ENCODE assay signal across 17 cellular contexts in the genomic region with DNA sequence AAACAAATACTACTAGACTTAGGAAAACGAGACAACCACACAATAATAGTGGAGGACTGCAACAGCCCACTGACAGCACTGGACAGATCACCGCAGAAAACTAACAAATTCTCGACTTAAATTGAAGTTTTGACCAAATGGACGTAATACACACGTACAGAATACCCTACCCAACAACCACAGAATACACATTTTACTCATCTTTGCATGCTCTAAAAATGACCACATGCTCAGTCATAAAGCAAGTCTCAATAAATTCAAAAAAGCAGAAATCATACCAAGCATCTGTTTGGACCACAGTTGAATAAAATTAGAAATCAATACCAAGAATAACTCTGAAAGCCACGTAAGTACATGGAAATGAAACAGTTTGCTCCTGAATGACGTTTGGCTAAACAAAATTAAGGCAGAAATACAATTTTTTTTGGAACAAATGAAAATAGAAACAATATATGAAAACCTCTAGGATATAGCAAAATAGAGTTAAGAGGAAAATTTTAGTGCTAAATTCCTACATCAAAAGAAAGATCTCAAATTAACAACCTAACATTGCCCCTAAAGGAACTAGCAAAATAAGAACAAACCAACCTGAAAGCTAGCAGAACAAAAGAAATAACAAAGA. TPM values are rescaled to one million over a fixed set of nuclear protein-coding genes. Genes with fewer than 3 reads are reported as not detected.
A peak's percentile ranks its signal among the peaks of the same experiment; 100 is the strongest.
DNase-seq lines count a peak whose midpoint lies in the region; ATAC-seq and TF ChIP-seq lines count a peak whose summit lies in the region.
"Had no signal": no experiment of that assay in that cellular context is flagged by ENCODE, and none has a peak within 500 bp of the region (broad histone marks: within the 10 kb centered on the region; RNA-seq: fewer than 3 reads in every experiment).

No MANE protein-coding gene starts in this region.

- no peaks in the 10 kb centered on the region for H3K9me3 ChIP-seq in PC-3 (ENCODE audit: low read length)

- CTCF ChIA-PET in PC-3 (lab: Charles Lee): no interaction called here

- no peaks in the 10 kb centered on the region for H3K27me3 ChIP-seq in GM23338 (ENCODE audit: insufficient read depth)
- H3K27me3 ChIP-seq in PC-3 (ENCODE audit: low read length): no peaks in the 10 kb centered on the region
- H3K27me3 ChIP-seq: left lung had no signal

- H3K4me1 Mint-ChIP-seq in GM23338: peaks cover 5% of the 10 kb centered on the region

- H3K4me2 ChIP-seq in GM23338: no peak overlapping the region
- no peak overlapping the region for H3K4me2 ChIP-seq in PC-3 (ENCODE audit: low read length)

- no peak for TF ChIP-seq CTCF in GM12864 (IDR thresholded peaks at IDR 0.05; ENCODE audit: low read depth, low read length, missing control alignments)
- no peak for TF ChIP-seq CTCF in GM23338 (conservative IDR thresholded peaks at IDR 0.05; ENCODE audit: low read depth in 2 of 2)
- TF ChIP-seq CTCF in PC-3 (conservative IDR thresholded peaks at IDR 0.05; ENCODE audit: low read depth, low read length): no peak

- H3K4me3 ChIP-seq in GM12864 (ENCODE audit: low read depth, low read length) (no peak overlapping the region), GM23338 (no peak overlapping the region), PC-3 (ENCODE audit: low read length) (no peak overlapping the region)
- H3K4me3 ChIP-seq: left lung had no signal

- no peak overlapping the region for H3K4me3 Mint-ChIP-seq in GM23338
- H3K4me3 Mint-ChIP-seq: effector memory CD8-positive, alpha-beta T cell had no signal

- POLR2A ChIA-PET in PC-3 (lab: Charles Lee; ENCODE audit: unreplicated experiment): no interaction called here

- H4K20me1 ChIP-seq in GM23338 (replicated peaks; ENCODE audit: insufficient read depth) (peaks cover 16% of the 10 kb centered on the region), PC-3 (ENCODE audit: low read length) (no peaks in the 10 kb centered on the region)

- no peak overlapping the region for H2AFZ ChIP-seq in GM23338
- no peak overlapping the region for H2AFZ ChIP-seq in PC-3 (ENCODE audit: low read length)

- H3K36me3 ChIP-seq in GM23338 (ENCODE audit: insufficient read depth) (no peaks in the 10 kb centered on the region), PC-3 (ENCODE audit: low read depth, low read length) (no peaks in the 10 kb centered on the region)
- H3K36me3 ChIP-seq: left lung had no signal

- H3K36me3 Mint-ChIP-seq in GM23338 (ENCODE audit: low read depth): peaks cover 15% of the 10 kb centered on the region

- ATAC-seq in GM19025 (IDR thresholded peaks at IDR 0.05; ENCODE audit: low read depth, unreplicated experiment): peak; percentile 82
- ATAC-seq in HG02610 (IDR thresholded peaks at IDR 0.05; ENCODE audit: unreplicated experiment): peak; percentile 93
- peak; percentile 94 for ATAC-seq in HG03378 (IDR thresholded peaks at IDR 0.05; ENCODE audit: unreplicated experiment)
- ATAC-seq in GM23338: no peak
- no peak for ATAC-seq in PC-3
- ATAC-seq: effector memory CD8-positive, alpha-beta T cell; left lung; Panc1 had no signal

- H3F3A ChIP-seq in GM23338 (replicated peaks; ENCODE audit: low read depth) (no peaks in the 10 kb centered on the region), PC-3 (ENCODE audit: low read length, unreplicated experiment) (no peaks in the 10 kb centered on the region)

- no peaks in the 10 kb centered on the region for H3K27me3 Mint-ChIP-seq in GM23338 (ENCODE audit: insufficient read depth, low read depth, poor library complexity)
- H3K27me3 Mint-ChIP-seq: effector memory CD8-positive, alpha-beta T cell had no signal

- H3K79me2 ChIP-seq in GM23338 (replicated peaks; ENCODE audit: insufficient read depth): peaks cover 49% of the 10 kb centered on the region
- H3K79me2 ChIP-seq in PC-3 (ENCODE audit: low read length): no peaks in the 10 kb centered on the region

- H3K27ac Mint-ChIP-seq in GM23338: no peak overlapping the region

- no peaks in the 10 kb centered on the region for H3K9me2 ChIP-seq in GM23338 (ENCODE audit: insufficient read depth)
- no peaks in the 10 kb centered on the region for H3K9me2 ChIP-seq in PC-3 (replicated peaks; ENCODE audit: low read length)

- no peak overlapping the region for H3K27ac ChIP-seq in GM23338 (ENCODE audit: low read depth)
- H3K27ac ChIP-seq in PC-3 (ENCODE audit: low read length): no peak overlapping the region
- H3K27ac ChIP-seq: left lung had no signal

- peaks cover 9% of the 10 kb centered on the region for H3K4me1 ChIP-seq in GM23338 (ENCODE audit: insufficient read depth)
- peaks cover 4% of the 10 kb centered on the region for H3K4me1 ChIP-seq in PC-3 (ENCODE audit: insufficient read depth, low read length)
- H3K4me1 ChIP-seq: left lung had no signal

- H3K9me3 Mint-ChIP-seq in GM23338: peaks cover 12% of the 10 kb centered on the region
- H3K9me3 Mint-ChIP-seq: effector memory CD8-positive, alpha-beta T cell had no signal

- intact Hi-C loops in PC-3 (cut with micrococcal nuclease): no loop called here

- BruUV-seq in PC-3 (replicated peaks; lab: Mats Ljungman, UMichigan): no TSS peak

- DNase-seq in GM12864 (ENCODE audit: low read depth) (peak; percentile 47), putamen (ENCODE audit: low spot score) (no peak), GM23338 (ENCODE audit: low spot score) (no peak), PC-3 (no peak)
- DNase-seq in activated CD8-positive, alpha-beta memory T cell treated with anti-CD3 and anti-CD28 coated beads, Interleukin-2, amount 50 U/mL, for 48 hours: no peak
- DNase-seq: anterior cingulate cortex; DMS153; effector memory CD8-positive, alpha-beta T cell; glutamatergic neuron; left lung; NCI-H2029; occipital lobe; T1000 had no signal

- no peak overlapping the region for H3K9ac ChIP-seq in PC-3 (ENCODE audit: low read length)

TF ChIP-seq in GM23338, 12 proteins besides CTCF, POLR2A, EP300 and RAD21 (continues in another document):
- TF ChIP-seq NANOG (IDR thresholded peaks at IDR 0.05; ENCODE audit: borderline replicate concordance) (no peak), EZH2 (IDR thresholded peaks at IDR 0.05; ENCODE audit: low read depth, unreplicated experiment) (no peak), POLR2AphosphoS5 (IDR thresholded peaks at IDR 0.05; ENCODE audit: low read depth) (no peak), STAT1 (IDR thresholded peaks at IDR 0.05; ENCODE audit: unreplicated experiment) (no peak), EZH2phosphoT487 (IDR thresholded peaks at IDR 0.05; ENCODE audit: unreplicated experiment) (no peak), ZNF331 (CRISPR knock-in tag; IDR thresholded peaks at IDR 0.05; ENCODE audit: low read depth) (no peak), JUNB (IDR thresholded peaks at IDR 0.05; ENCODE audit: unreplicated experiment) (no peak), CREB1 (CRISPR knock-in tag; IDR thresholded peaks at IDR 0.05; ENCODE audit: low read depth) (no peak)
- TF ChIP-seq, protein P1, sequence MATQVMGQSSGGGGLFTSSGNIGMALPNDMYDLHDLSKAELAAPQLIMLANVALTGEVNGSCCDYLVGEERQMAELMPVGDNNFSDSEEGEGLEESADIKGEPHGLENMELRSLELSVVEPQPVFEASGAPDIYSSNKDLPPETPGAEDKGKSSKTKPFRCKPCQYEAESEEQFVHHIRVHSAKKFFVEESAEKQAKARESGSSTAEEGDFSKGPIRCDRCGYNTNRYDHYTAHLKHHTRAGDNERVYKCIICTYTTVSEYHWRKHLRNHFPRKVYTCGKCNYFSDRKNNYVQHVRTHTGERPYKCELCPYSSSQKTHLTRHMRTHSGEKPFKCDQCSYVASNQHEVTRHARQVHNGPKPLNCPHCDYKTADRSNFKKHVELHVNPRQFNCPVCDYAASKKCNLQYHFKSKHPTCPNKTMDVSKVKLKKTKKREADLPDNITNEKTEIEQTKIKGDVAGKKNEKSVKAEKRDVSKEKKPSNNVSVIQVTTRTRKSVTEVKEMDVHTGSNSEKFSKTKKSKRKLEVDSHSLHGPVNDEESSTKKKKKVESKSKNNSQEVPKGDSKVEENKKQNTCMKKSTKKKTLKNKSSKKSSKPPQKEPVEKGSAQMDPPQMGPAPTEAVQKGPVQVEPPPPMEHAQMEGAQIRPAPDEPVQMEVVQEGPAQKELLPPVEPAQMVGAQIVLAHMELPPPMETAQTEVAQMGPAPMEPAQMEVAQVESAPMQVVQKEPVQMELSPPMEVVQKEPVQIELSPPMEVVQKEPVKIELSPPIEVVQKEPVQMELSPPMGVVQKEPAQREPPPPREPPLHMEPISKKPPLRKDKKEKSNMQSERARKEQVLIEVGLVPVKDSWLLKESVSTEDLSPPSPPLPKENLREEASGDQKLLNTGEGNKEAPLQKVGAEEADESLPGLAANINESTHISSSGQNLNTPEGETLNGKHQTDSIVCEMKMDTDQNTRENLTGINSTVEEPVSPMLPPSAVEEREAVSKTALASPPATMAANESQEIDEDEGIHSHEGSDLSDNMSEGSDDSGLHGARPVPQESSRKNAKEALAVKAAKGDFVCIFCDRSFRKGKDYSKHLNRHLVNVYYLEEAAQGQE (IDR thresholded peaks at IDR 0.05; ENCODE audit: unreplicated experiment): no peak
- TF ChIP-seq, protein P2, sequence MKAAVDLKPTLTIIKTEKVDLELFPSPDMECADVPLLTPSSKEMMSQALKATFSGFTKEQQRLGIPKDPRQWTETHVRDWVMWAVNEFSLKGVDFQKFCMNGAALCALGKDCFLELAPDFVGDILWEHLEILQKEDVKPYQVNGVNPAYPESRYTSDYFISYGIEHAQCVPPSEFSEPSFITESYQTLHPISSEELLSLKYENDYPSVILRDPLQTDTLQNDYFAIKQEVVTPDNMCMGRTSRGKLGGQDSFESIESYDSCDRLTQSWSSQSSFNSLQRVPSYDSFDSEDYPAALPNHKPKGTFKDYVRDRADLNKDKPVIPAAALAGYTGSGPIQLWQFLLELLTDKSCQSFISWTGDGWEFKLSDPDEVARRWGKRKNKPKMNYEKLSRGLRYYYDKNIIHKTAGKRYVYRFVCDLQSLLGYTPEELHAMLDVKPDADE (IDR thresholded peaks at IDR 0.05): no peak

RNA-seq across cellular contexts. Expression of a gene that starts 30.6 kb away (rescaled TPM):
- 63.5 and 73.6 TPM in 2 replicates for total RNA-seq in GM23338 (2014; rRNA removed; shearing (Covaris generic))
- polyA plus RNA-seq in GM23338 (2016; fragmentation: Nextera tagmentation; extraction: Ambion mirVana): 40.0 and 52.4 TPM in 2 replicates
- total RNA-seq in PC-3 (2014; rRNA removed): 21.5 and 26.6 TPM in 2 replicates

Comparison
In these comparisons a context has a peak if more than half of its experiments do, and no peak if none do; other contexts are left out.
1. ATAC-seq: peak in GM19025 (single experiment), HG02610 (single experiment) and HG03378 (single experiment); none in GM23338 (single experiment) and PC-3 (single experiment).